ENCODE assay signal across 22 cellular contexts in genomic region chr2:181782630-181783029, GRCh38.
"Had no signal": no experiment of that assay in that cellular context is flagged by ENCODE, and none has a peak within 500 bp of the region (broad histone marks: within the 10 kb centered on the region; RNA-seq: fewer than 3 reads in every experiment).

No MANE protein-coding gene starts in this region.

- H3K36me3 ChIP-seq: brain microvascular endothelial cell, esophagus squamous epithelium, heart right ventricle, sigmoid colon had no signal

- H3K4me3 Mint-ChIP-seq: activated B cell treated with CpG ODN at 0.5 μM for 24 hours; activated CD4-positive, alpha-beta memory T cell treated with anti-CD3 and anti-CD28 coated beads, Interleukin-2, amount 10 ng/mL, durations not matched to agents 7 days and 5 days; activated naive CD8-positive, alpha-beta T cell treated with anti-CD3 and anti-CD28 coated beads, Interleukin-2, amount 10 ng/mL, durations not matched to agents 7 days and 5 days; activated T-helper 17 cell treated with anti-CD3 and anti-CD28 coated beads, Interleukin-2, amount 50 U/mL, for 72 hours; central memory CD8-positive, alpha-beta T cell; immature natural killer cell; natural killer cell treated with Interleukin-12 subunit alpha and Interleukin-12 subunit beta and Interleukin-15 and Interleukin-18, amount 100 ng/mL, for 72 hours; stimulated activated naive B cell treated with anti-CD40 and anti-IgM and Interleukin-4, amounts not matched to agents 10 μg/mL and 1 μg/mL and 100 μg/mL, for 72 hours had no signal

- H3K27ac ChIP-seq: brain microvascular endothelial cell, coronary artery, esophagus squamous epithelium, heart right ventricle, sigmoid colon had no signal

- H3K4me1 Mint-ChIP-seq: activated B cell treated with CpG ODN at 0.5 μM for 24 hours; activated T-helper 17 cell treated with anti-CD3 and anti-CD28 coated beads, Interleukin-2, amount 50 U/mL, for 72 hours; central memory CD8-positive, alpha-beta T cell had no signal

- H3K27ac Mint-ChIP-seq: activated B cell treated with CpG ODN at 0.5 μM for 24 hours; activated CD4-positive, alpha-beta memory T cell treated with anti-CD3 and anti-CD28 coated beads, Interleukin-2, amount 10 ng/mL, durations not matched to agents 7 days and 5 days; activated naive CD8-positive, alpha-beta T cell treated with anti-CD3 and anti-CD28 coated beads, Interleukin-2, amount 10 ng/mL, durations not matched to agents 7 days and 5 days; activated T-helper 17 cell treated with anti-CD3 and anti-CD28 coated beads, Interleukin-2, amount 50 U/mL, for 72 hours; immature natural killer cell; natural killer cell treated with Interleukin-12 subunit alpha and Interleukin-12 subunit beta and Interleukin-15 and Interleukin-18, amount 100 ng/mL, for 72 hours; stimulated activated naive B cell treated with anti-CD40 and anti-IgM and Interleukin-4, amounts not matched to agents 10 μg/mL and 1 μg/mL and 100 μg/mL, for 72 hours had no signal

- H3K4me3 ChIP-seq: coronary artery, esophagus squamous epithelium, heart right ventricle, sigmoid colon had no signal

- ATAC-seq: activated T-helper 17 cell treated with anti-CD3 and anti-CD28 coated beads, Interleukin-2, amount 50 U/mL, for 72 hours; heart right ventricle; natural killer cell treated with Interleukin-12 subunit alpha and Interleukin-12 subunit beta and Interleukin-15 and Interleukin-18, amount 100 ng/mL, for 72 hours; stimulated activated naive B cell treated with anti-CD40 and anti-IgM and Interleukin-4, amounts not matched to agents 10 μg/mL and 1 μg/mL and 100 μg/mL, for 72 hours had no signal

- H3K27me3 Mint-ChIP-seq: activated naive CD8-positive, alpha-beta T cell treated with anti-CD3 and anti-CD28 coated beads, Interleukin-2, amount 10 ng/mL, durations not matched to agents 7 days and 5 days; stimulated activated naive B cell treated with anti-CD40 and anti-IgM and Interleukin-4, amounts not matched to agents 10 μg/mL and 1 μg/mL and 100 μg/mL, for 72 hours had no signal

- H3K36me3 Mint-ChIP-seq: activated naive CD8-positive, alpha-beta T cell treated with anti-CD3 and anti-CD28 coated beads, Interleukin-2, amount 10 ng/mL, durations not matched to agents 7 days and 5 days; immature natural killer cell; natural killer cell treated with Interleukin-12 subunit alpha and Interleukin-12 subunit beta and Interleukin-15 and Interleukin-18, amount 100 ng/mL, for 72 hours; stimulated activated naive B cell treated with anti-CD40 and anti-IgM and Interleukin-4, amounts not matched to agents 10 μg/mL and 1 μg/mL and 100 μg/mL, for 72 hours had no signal

- DNase-seq: activated B cell treated with CpG ODN at 0.5 μM for 24 hours; activated CD4-positive, alpha-beta memory T cell treated with anti-CD3 and anti-CD28 coated beads, Interleukin-2, amount 10 ng/mL, durations not matched to agents 7 days and 5 days; activated CD4-positive, alpha-beta T cell treated with anti-CD3 and anti-CD28 coated beads for 4 hours; activated naive CD4-positive, alpha-beta T cell treated with Interleukin-2 at 50 U/mL for 16 hours; activated naive CD8-positive, alpha-beta T cell treated with anti-CD3 and anti-CD28 coated beads, Interleukin-2, amount 10 ng/mL, durations not matched to agents 7 days and 5 days; activated T-cell treated with anti-CD3 and anti-CD28 coated beads, Interleukin-2, amount 50 U/mL, for 1 hour; amygdala; brain microvascular endothelial cell; effector CD4-positive, alpha-beta T cell; esophagus squamous epithelium; heart right ventricle; immature natural killer cell; nucleus accumbens; posterior cingulate gyrus; sigmoid colon; stimulated activated naive B cell treated with anti-CD40 and anti-IgM and Interleukin-4, amounts not matched to agents 10 μg/mL and 1 μg/mL and 100 μg/mL, for 72 hours; T-helper 1 cell; T-helper 9 cell had no signal

- H3K9me3 ChIP-seq: esophagus squamous epithelium, heart right ventricle, sigmoid colon had no signal

- H3K9me3 Mint-ChIP-seq: activated B cell treated with CpG ODN at 0.5 μM for 24 hours; activated CD4-positive, alpha-beta memory T cell treated with anti-CD3 and anti-CD28 coated beads, Interleukin-2, amount 10 ng/mL, durations not matched to agents 7 days and 5 days; activated T-helper 17 cell treated with anti-CD3 and anti-CD28 coated beads, Interleukin-2, amount 50 U/mL, for 72 hours; central memory CD8-positive, alpha-beta T cell; immature natural killer cell; natural killer cell treated with Interleukin-12 subunit alpha and Interleukin-12 subunit beta and Interleukin-15 and Interleukin-18, amount 100 ng/mL, for 72 hours; stimulated activated naive B cell treated with anti-CD40 and anti-IgM and Interleukin-4, amounts not matched to agents 10 μg/mL and 1 μg/mL and 100 μg/mL, for 72 hours had no signal

- H3K27me3 ChIP-seq: brain microvascular endothelial cell, heart right ventricle, sigmoid colon had no signal
